9 cellular contexts compared by ENCODE assay signal in genomic region chr2:696463-696862, GRCh38. TPM values are rescaled to one million over a fixed set of nuclear protein-coding genes. Genes with fewer than 3 reads are reported as not detected.
DNase-seq lines count a peak whose midpoint lies in the region; ATAC-seq, FAIRE-seq and TF ChIP-seq lines count a peak whose summit lies in the region.
"Had no signal": no experiment of that assay in that cellular context is flagged by ENCODE, and none has a peak within 500 bp of the region (broad histone marks: within the 10 kb centered on the region; RNA-seq: fewer than 3 reads in every experiment).

No MANE protein-coding gene starts in this region.

- no peak for TF ChIP-seq CTCF in spleen (IDR thresholded peaks at IDR 0.05 in 8 of 11, conservative IDR thresholded peaks at IDR 0.05 in 3 of 11)
- no peak for TF ChIP-seq CTCF in psoas muscle (IDR thresholded peaks at IDR 0.05)

- in situ Hi-C loops in G401 (cut with HindIII; ENCODE audit: low sequenced_read_pairs), result no loop called here

- ATAC-seq in HG02759 (IDR thresholded peaks at IDR 0.05; ENCODE audit: unreplicated experiment) (peak; percentile 98), HG03558 (IDR thresholded peaks at IDR 0.05; ENCODE audit: extremely low read depth, unreplicated experiment) (peak; percentile 91), psoas muscle (no peak)

- no peaks in the 10 kb centered on the region for H3K27me3 ChIP-seq in spleen (replicated peaks in 1 of 7)
- H3K27me3 ChIP-seq in psoas muscle (ENCODE audit: insufficient read depth in 3 of 3, low read length in 2 of 3), result peaks cover 0 to 3% (median 0%) of the 10 kb centered on the region in 3 donors
- H3K27me3 ChIP-seq in MG63, result no peaks in the 10 kb centered on the region

- FAIRE-seq in GM19239 (lab: Jason Lieb, UNC), result no peak

- 44 to 73% (median 61%) methylated on average over 5 of the region's 5 CpGs for WGBS in spleen, 5 donors
- 57 to 74% (median 72%) methylated on average over 5 of the region's 5 CpGs for WGBS in psoas muscle, 3 donors

- H3K36me3 ChIP-seq in spleen (no peaks in the 10 kb centered on the region), psoas muscle (ENCODE audit: insufficient read depth in 1 of 2, low read depth in 1 of 2) (no peaks in the 10 kb centered on the region), MG63 (no peaks in the 10 kb centered on the region)
- H3K36me3 ChIP-seq: heart right ventricle had no signal

- DNase-seq in GM19239 (ENCODE audit: insufficient read length, low spot score) (peak; percentile 16), spleen (peak; percentile 83), dermis blood vessel endothelial cell (no peak), psoas muscle (no peak), G401 (ENCODE audit: low spot score) (no peak), MG63 (no peak)
- DNase-seq: heart right ventricle had no signal

- H3K4me1 ChIP-seq in spleen, result peaks cover 0 to 31% (median 2%) of the 10 kb centered on the region in 6 donors
- peaks cover 5% of the 10 kb centered on the region for H3K4me1 ChIP-seq in psoas muscle

- H3K27ac ChIP-seq in spleen (peak overlapping the region in 1 of 8 donors; percentile 22), psoas muscle (no peak overlapping the region)
- H3K27ac ChIP-seq: heart right ventricle had no signal

- no peak overlapping the region for H3K4me3 ChIP-seq in spleen
- H3K4me3 ChIP-seq in psoas muscle, result no peak overlapping the region
- H3K4me3 ChIP-seq in MG63, result no peak overlapping the region
- H3K4me3 ChIP-seq: heart right ventricle had no signal

- H3K9me3 ChIP-seq in spleen (peaks cover 0 to 12% (median 7%) of the 10 kb centered on the region in 8 donors), psoas muscle (peaks cover 6% of the 10 kb centered on the region), MG63 (peaks cover 4% of the 10 kb centered on the region; the same call in 1 of the 2 replicates)

- intact Hi-C loops in spleen (cut with DNase I; ENCODE audit: low total_unique reads), result no loop called here
- intact Hi-C loops in psoas muscle (cut with DNase I), result no loop called here

- no peak for TF ChIP-seq POLR2A in spleen (IDR thresholded peaks at IDR 0.05)

RNA-seq across cellular contexts. Expression of gene TMEM18, which starts 19.3 kb away (rescaled TPM):
- total RNA-seq in spleen, result 10 to 100 TPM; 20.0 to 28.5 (median 22.2) TPM
- polyA plus RNA-seq in spleen, result 10 to 100 TPM; 20.2 to 29.3 (median 23.0) TPM
- total RNA-seq in dermis blood vessel endothelial cell, result 22.2 and 35.6 TPM in 2 replicates
- total RNA-seq in psoas muscle, result 10 to 100 TPM; 13.3 to 22.6 (median 16.0) TPM
- polyA plus RNA-seq in psoas muscle, result 10 to 100 TPM in 2 of 3 donors, 1 to 10 TPM in 1; 8.2 to 27.9 (median 18.1) TPM
- total RNA-seq in G401 (2014; rRNA removed; shearing (Covaris generic)), result 18.1 and 39.4 TPM in 2 replicates
- 19.0 and 32.5 TPM in 2 replicates for total RNA-seq in MG63 (2014; rRNA removed; shearing (Covaris generic); ENCODE audit: low replicate concordance)

Comparison
In these comparisons a context has a peak if more than half of its experiments do, and no peak if none do; other contexts are left out.
1. DNase-seq: peak in GM19239 (single experiment) and spleen (single experiment); none in dermis blood vessel endothelial cell (single experiment), psoas muscle (0 of 2), G401 (single experiment) and MG63 (single experiment).
2. ATAC-seq: peak in HG02759 (single experiment) and HG03558 (single experiment); none in psoas muscle (0 of 4).